In the genomic region with DNA sequence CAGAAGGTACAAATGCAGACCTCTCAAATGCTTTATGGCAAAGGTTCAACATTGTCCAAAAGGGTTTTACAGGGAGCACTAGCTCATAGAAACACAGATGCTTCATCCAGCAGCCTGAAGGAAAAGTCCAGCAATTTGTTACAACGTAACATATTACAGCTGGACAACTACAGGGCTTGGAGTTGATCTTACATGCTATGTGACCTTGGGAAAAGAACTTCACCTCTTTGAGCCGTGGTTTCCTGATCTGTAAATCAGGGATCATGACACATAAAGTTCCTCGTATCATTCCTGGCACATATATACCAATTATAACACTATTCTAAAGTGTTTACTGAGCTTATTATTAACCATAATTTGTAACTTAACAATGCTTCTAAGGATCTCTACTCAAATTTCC, we compare ENCODE assay signal across 34 cellular contexts.
"Had no signal": no experiment of that assay in that cellular context is flagged by ENCODE, and none has a peak within 500 bp of the region (broad histone marks: within the 10 kb centered on the region; RNA-seq: fewer than 3 reads in every experiment).

No MANE protein-coding gene starts in this region.

- H3K4me1 ChIP-seq: colonic mucosa, foreskin keratinocyte, stomach, suprapubic skin had no signal

- H3K9me3 Mint-ChIP-seq: activated naive CD4-positive, alpha-beta T cell treated with anti-CD3 and anti-CD28 coated beads, Interleukin-2, amount 10 ng/mL, durations not matched to agents 7 days and 5 days; activated T-helper 1 cell treated with anti-CD3 and anti-CD28 coated beads, Interleukin-12 subunit alpha, Interleukin-12 subunit beta, Interleukin-2, Interleukin-4 antibody, amounts not matched to agents 30 ng/mL and 10 ng/mL and 1 ng/mL, durations not matched to agents 14 hours and 24 hours and 36 hours; central memory CD8-positive, alpha-beta T cell; stimulated activated effector memory CD8-positive, alpha-beta T cell treated with anti-CD3 and anti-CD28 coated beads, Interleukin-12 subunit alpha, Interleukin-12 subunit beta, amount 100 ng/mL, for 72 hours; T-helper 1 cell treated with Interleukin-12 subunit alpha and Interleukin-12 subunit beta and Interleukin-4 antibody, amounts not matched to agents 30 μg/mL and 1 μg/mL, for 36 hours had no signal

- H3K27me3 Mint-ChIP-seq: activated naive CD4-positive, alpha-beta T cell treated with anti-CD3 and anti-CD28 coated beads, Interleukin-2, amount 10 ng/mL, durations not matched to agents 7 days and 5 days; central memory CD8-positive, alpha-beta T cell; progenitor cell of endocrine pancreas had no signal

- H3K27ac Mint-ChIP-seq: activated naive CD4-positive, alpha-beta T cell treated with anti-CD3 and anti-CD28 coated beads, Interleukin-2, amount 10 ng/mL, durations not matched to agents 7 days and 5 days; activated T-helper 1 cell treated with anti-CD3 and anti-CD28 coated beads, Interleukin-12 subunit alpha, Interleukin-12 subunit beta, Interleukin-2, Interleukin-4 antibody, amounts not matched to agents 30 ng/mL and 10 ng/mL and 1 ng/mL, durations not matched to agents 14 hours and 24 hours and 36 hours; stimulated activated effector memory CD8-positive, alpha-beta T cell treated with anti-CD3 and anti-CD28 coated beads, Interleukin-12 subunit alpha, Interleukin-12 subunit beta, amount 100 ng/mL, for 72 hours; T-helper 1 cell treated with Interleukin-12 subunit alpha and Interleukin-12 subunit beta and Interleukin-4 antibody, amounts not matched to agents 30 μg/mL and 1 μg/mL, for 36 hours had no signal

- H3K36me3 ChIP-seq: colonic mucosa, ovary had no signal

- H3K4me3 ChIP-seq: colonic mucosa, heart right ventricle, left ventricle myocardium inferior, lung, ovary, skin epidermis, stomach, suprapubic skin had no signal

- H3K9me3 ChIP-seq: colonic mucosa, heart right ventricle, left ventricle myocardium inferior, ovary, SK-N-SH, stomach, suprapubic skin had no signal

- H3K4me1 Mint-ChIP-seq: activated naive CD4-positive, alpha-beta T cell treated with anti-CD3 and anti-CD28 coated beads, Interleukin-2, amount 10 ng/mL, durations not matched to agents 7 days and 5 days had no signal

- H3K4me3 Mint-ChIP-seq: activated naive CD4-positive, alpha-beta T cell treated with anti-CD3 and anti-CD28 coated beads, Interleukin-2, amount 10 ng/mL, durations not matched to agents 7 days and 5 days; activated T-helper 1 cell treated with anti-CD3 and anti-CD28 coated beads, Interleukin-12 subunit alpha, Interleukin-12 subunit beta, Interleukin-2, Interleukin-4 antibody, amounts not matched to agents 30 ng/mL and 10 ng/mL and 1 ng/mL, durations not matched to agents 14 hours and 24 hours and 36 hours; central memory CD8-positive, alpha-beta T cell; stimulated activated effector memory CD8-positive, alpha-beta T cell treated with anti-CD3 and anti-CD28 coated beads, Interleukin-12 subunit alpha, Interleukin-12 subunit beta, amount 100 ng/mL, for 72 hours; T-helper 1 cell treated with Interleukin-12 subunit alpha and Interleukin-12 subunit beta and Interleukin-4 antibody, amounts not matched to agents 30 μg/mL and 1 μg/mL, for 36 hours had no signal

- DNase-seq: activated CD4-positive, alpha-beta T cell treated with anti-CD3 and anti-CD28 coated beads for 48 hours; activated CD4-positive, alpha-beta T cell treated with anti-CD3 and anti-CD28 coated beads, Interleukin-2, amount 50 U/mL, for 48 hours; activated CD8-positive, alpha-beta memory T cell treated with anti-CD3 and anti-CD28 coated beads for 24 hours; activated CD8-positive, alpha-beta memory T cell treated with anti-CD3 and anti-CD28 coated beads, Interleukin-2, amount 50 U/mL, for 4 hours; activated effector memory CD4-positive, alpha-beta T cell treated with anti-CD3 and anti-CD28 coated beads, Interleukin-2, amount 50 U/mL, for 16 hours; activated naive CD4-positive, alpha-beta T cell treated with anti-CD3 and anti-CD28 coated beads, Interleukin-2, amount 10 ng/mL, durations not matched to agents 7 days and 5 days; activated T-cell treated with anti-CD3 and anti-CD28 coated beads, Interleukin-2, amount 50 U/mL, for 1 hour; amygdala; colonic mucosa; foreskin keratinocyte; heart right ventricle; kidney glomerular epithelial cell; left ventricle myocardium inferior; ovary; retina; SK-N-SH; stimulated activated CD4-positive, alpha-beta T cell treated with anti-CD3 and anti-CD28 coated beads, Interleukin-12 subunit alpha, Interleukin-12 subunit beta, amount 100 ng/mL, for 4 hours; stimulated activated CD4-positive, alpha-beta T cell treated with anti-CD3 and anti-CD28 coated beads, Interleukin-4, amount 100 ng/mL, for 24 hours; stomach; SW 1271; T1000; trophoblast cell; WERI-Rb-1 had no signal

- H3K27me3 ChIP-seq: colonic mucosa, foreskin keratinocyte, heart right ventricle, ovary, stomach, suprapubic skin had no signal

- H3K27ac ChIP-seq: colonic mucosa, foreskin keratinocyte, heart right ventricle, left ventricle myocardium inferior, ovary, skin epidermis, stomach, suprapubic skin, WERI-Rb-1 had no signal

- ATAC-seq: activated CD4-positive, CD25-positive, alpha-beta regulatory T cell treated with anti-CD3 and anti-CD28 coated beads, Interleukin-2, amount 50 U/mL, for 24 hours; esophagus mucosa; foreskin keratinocyte; heart right ventricle; sciatic nerve; stimulated activated effector memory CD8-positive, alpha-beta T cell treated with anti-CD3 and anti-CD28 coated beads, Interleukin-12 subunit alpha, Interleukin-12 subunit beta, amount 100 ng/mL, for 72 hours had no signal
